ENCODE assay signal across 8 cellular contexts in genomic region chr5:150410524-150411244, GRCh38. TPM values are rescaled to one million over a fixed set of nuclear protein-coding genes. Genes with fewer than 3 reads are reported as not detected.
A peak's percentile ranks its signal among the peaks of the same experiment; 100 is the strongest.
DNase-seq lines count a peak whose midpoint lies in the region; ATAC-seq lines count a peak whose summit lies in the region.

No MANE protein-coding gene starts in this region.

- no peaks in the 10 kb centered on the region for H3K27me3 Mint-ChIP-seq in activated CD8-positive, alpha-beta memory T cell treated with anti-CD3 and anti-CD28 coated beads, Interleukin-2, amount 10 ng/mL, durations not matched to agents 7 days and 5 days

- H3K4me3 Mint-ChIP-seq in activated CD8-positive, alpha-beta memory T cell treated with anti-CD3 and anti-CD28 coated beads, Interleukin-2, amount 10 ng/mL, durations not matched to agents 7 days and 5 days = peak overlapping the region; percentile 98

- peak; percentile 14 for ATAC-seq in activated CD8-positive, alpha-beta memory T cell treated with anti-CD3 and anti-CD28 coated beads, Interleukin-2, amount 10 ng/mL, durations not matched to agents 7 days and 5 days
- no peak for ATAC-seq in GM19463 (IDR thresholded peaks at IDR 0.05; ENCODE audit: unreplicated experiment)

- CTCF ChIA-PET in activated CD8-positive, alpha-beta memory T cell treated with anti-CD3 and anti-CD28 coated beads, Interleukin-2, amount 10 ng/mL, durations not matched to agents 7 days and 5 days (lab: Charles Lee) = interaction anchor here (0.9 to 7.8 kb wide), 10 partner anchors 11 to 61 kb away, joined by 3 to 68 read pairs (median 4); no protein-coding TSS in a partner anchor

- H3K9me3 Mint-ChIP-seq in activated CD8-positive, alpha-beta memory T cell treated with anti-CD3 and anti-CD28 coated beads, Interleukin-2, amount 10 ng/mL, durations not matched to agents 7 days and 5 days (ENCODE audit: low read depth) = no peaks in the 10 kb centered on the region

- no peaks in the 10 kb centered on the region for H3K27me3 ChIP-seq in layer of hippocampus (ENCODE audit: control insufficient read depth, insufficient read depth, low read length)

- H3K4me1 Mint-ChIP-seq in activated CD8-positive, alpha-beta memory T cell treated with anti-CD3 and anti-CD28 coated beads, Interleukin-2, amount 10 ng/mL, durations not matched to agents 7 days and 5 days = peaks cover 43% of the 10 kb centered on the region

- H3K27ac ChIP-seq in cingulate gyrus (ENCODE audit: low read depth, low read length) (peak overlapping the region; percentile 93), layer of hippocampus (ENCODE audit: low read depth, low read length) (peak overlapping the region; percentile 85)

- H3K27ac Mint-ChIP-seq in activated CD8-positive, alpha-beta memory T cell treated with anti-CD3 and anti-CD28 coated beads, Interleukin-2, amount 10 ng/mL, durations not matched to agents 7 days and 5 days = peak overlapping the region; percentile 99

- DNase-seq in activated CD8-positive, alpha-beta memory T cell treated with anti-CD3 and anti-CD28 coated beads, Interleukin-2, amount 10 ng/mL, durations not matched to agents 7 days and 5 days = peak; percentile 79
- DNase-seq in activated CD8-positive, alpha-beta memory T cell treated with anti-CD3 and anti-CD28 coated beads, Interleukin-2, amount 50 U/mL, for 48 hours = no peak
- peak; percentile 70 for DNase-seq in NCI-H1694 treated with DMSO at 0.1 percent for 48 hours (lab: John Stamatoyannopoulos, UW)
- peak; percentile 11 for DNase-seq in T1000 (lab: John Stamatoyannopoulos, UW)
- peak; percentile 48 for DNase-seq in stimulated activated CD8-positive, alpha-beta memory T cell treated with anti-CD3 and anti-CD28 coated beads, Interleukin-4, amount 100 ng/mL, for 48 hours

- peaks cover 50% of the 10 kb centered on the region for H3K36me3 Mint-ChIP-seq in activated CD8-positive, alpha-beta memory T cell treated with anti-CD3 and anti-CD28 coated beads, Interleukin-2, amount 10 ng/mL, durations not matched to agents 7 days and 5 days

RNA-seq across cellular contexts. Expression of gene CD74, which starts 2.0 kb away (rescaled TPM):
- total RNA-seq in activated CD8-positive, alpha-beta memory T cell treated with anti-CD3 and anti-CD28 coated beads, Interleukin-2, amount 10 ng/mL, durations not matched to agents 7 days and 5 days = 1,000 to 10,000 TPM; 1,513 to 1,561 TPM

RNA-seq across cellular contexts. Expression of gene RPS14, which starts 38.9 kb away (rescaled TPM):
- 1,000 to 10,000 TPM; 1,980 to 2,218 TPM for total RNA-seq in activated CD8-positive, alpha-beta memory T cell treated with anti-CD3 and anti-CD28 coated beads, Interleukin-2, amount 10 ng/mL, durations not matched to agents 7 days and 5 days

RNA-seq across cellular contexts. Expression of gene TCOF1, which starts 53.2 kb away (rescaled TPM):
- 10 to 100 TPM; 95.3 to 96.9 TPM for total RNA-seq in activated CD8-positive, alpha-beta memory T cell treated with anti-CD3 and anti-CD28 coated beads, Interleukin-2, amount 10 ng/mL, durations not matched to agents 7 days and 5 days
